ENCODE assay signal across 16 cellular contexts in genomic region chr9:2466703-2467102, GRCh38.
DNase-seq lines count a peak whose midpoint lies in the region; ATAC-seq and TF ChIP-seq lines count a peak whose summit lies in the region.
"Had no signal": no experiment of that assay in that cellular context is flagged by ENCODE, and none has a peak within 500 bp of the region (broad histone marks: within the 10 kb centered on the region; RNA-seq: fewer than 3 reads in every experiment).

No MANE protein-coding gene starts in this region.

- intact Hi-C loops in left colon (cut with DNase I, micrococcal nuclease), result no loop called here
- intact Hi-C loops in heart right ventricle (cut with DNase I), result no loop called here
- intact Hi-C loops in ascending aorta (cut with DNase I), result no loop called here

- H3K79me2 ChIP-seq in Karpas-422 (ENCODE audit: low read length), result no peaks in the 10 kb centered on the region

- no peaks in the 10 kb centered on the region for H4K20me1 ChIP-seq in Karpas-422 (ENCODE audit: insufficient read depth, low read depth, low read length)

- H3K27me3 ChIP-seq in BE2C (no peaks in the 10 kb centered on the region), Karpas-422 (ENCODE audit: low read length) (no peaks in the 10 kb centered on the region), heart right ventricle (no peaks in the 10 kb centered on the region), ascending aorta (no peaks in the 10 kb centered on the region)
- H3K27me3 ChIP-seq: ovary had no signal

- H3K27ac ChIP-seq in Karpas-422 (ENCODE audit: low read length), result no peak overlapping the region
- H3K27ac ChIP-seq in heart right ventricle, result no peak overlapping the region
- no peak overlapping the region for H3K27ac ChIP-seq in ascending aorta
- H3K27ac ChIP-seq: foreskin keratinocyte had no signal

- 87 to 93% methylated on average over 6 of the region's 6 CpGs for whole genome bisulfite sequencing in heart right ventricle, 2 donors

- H3K27ac Mint-ChIP-seq in T-helper 2 cell treated with Interferon-gamma antibody and Interleukin-4, amounts not matched to agents 5 μg/mL and 100 μg/mL, for 36 hours, result no peak overlapping the region
- H3K27ac Mint-ChIP-seq: activated B cell treated with CpG ODN at 0.5 μM for 24 hours, T-cell had no signal

- no peaks in the 10 kb centered on the region for H3K4me1 Mint-ChIP-seq in T-helper 2 cell treated with Interferon-gamma antibody and Interleukin-4, amounts not matched to agents 5 μg/mL and 100 μg/mL, for 36 hours (ENCODE audit: low read depth)
- H3K4me1 Mint-ChIP-seq: activated B cell treated with CpG ODN at 0.5 μM for 24 hours, T-cell had no signal

- DNase-seq in BE2C (peak; percentile 14), Karpas-422 (no peak), NCI-H510A treated with DMSO at 0.1 percent for 48 hours (lab: John Stamatoyannopoulos, UW) (peak; percentile 95), left colon (peak in 1 of 2 donors; percentile 10), hypothalamus (lab: John Stamatoyannopoulos, UW) (no peak), heart right ventricle (no peak), ascending aorta (ENCODE audit: low spot score in 2 of 2) (no peak)
- DNase-seq in T-helper 2 cell treated with Interferon-gamma antibody and Interleukin-4, amounts not matched to agents 5 μg/mL and 100 μg/mL, for 36 hours (ENCODE audit: low spot score), result no peak
- DNase-seq: activated B cell treated with CpG ODN at 0.5 μM for 24 hours; activated naive CD4-positive, alpha-beta T cell; midbrain; NCI-H2081 treated with DMSO at 0.1 percent for 48 hours; ovary; T-cell had no signal

- H3K4me3 ChIP-seq in BE2C (ENCODE audit: low read depth, low read length) (no peak overlapping the region), Karpas-422 (ENCODE audit: low read length) (no peak overlapping the region), heart right ventricle (no peak overlapping the region), ascending aorta (no peak overlapping the region)
- H3K4me3 ChIP-seq: K562, ovary had no signal

- no peaks in the 10 kb centered on the region for H3K36me3 Mint-ChIP-seq in T-helper 2 cell treated with Interferon-gamma antibody and Interleukin-4, amounts not matched to agents 5 μg/mL and 100 μg/mL, for 36 hours (ENCODE audit: low read depth)
- H3K36me3 Mint-ChIP-seq: T-cell had no signal

- H3K9me3 ChIP-seq in BE2C, result no peaks in the 10 kb centered on the region
- H3K9me3 ChIP-seq in Karpas-422 (ENCODE audit: low read length), result peaks cover 6% of the 10 kb centered on the region; the same call in 1 of the 2 replicates
- H3K9me3 ChIP-seq in heart right ventricle, result peaks cover 0 to 12% (median 0%) of the 10 kb centered on the region in 11 donors
- H3K9me3 ChIP-seq in ascending aorta, result peaks cover 0 to 10% of the 10 kb centered on the region in 2 donors
- H3K9me3 ChIP-seq: ovary had no signal

- H3K4me3 Mint-ChIP-seq in T-helper 2 cell treated with Interferon-gamma antibody and Interleukin-4, amounts not matched to agents 5 μg/mL and 100 μg/mL, for 36 hours, result no peak overlapping the region
- H3K4me3 Mint-ChIP-seq: activated B cell treated with CpG ODN at 0.5 μM for 24 hours, T-cell had no signal

- TF ChIP-seq CTCF in BE2C (IDR thresholded peaks at IDR 0.05; ENCODE audit: low read depth, low read length) (no peak), heart right ventricle (IDR thresholded peaks at IDR 0.05) (no peak), ascending aorta (IDR thresholded peaks at IDR 0.05) (no peak)

- ATAC-seq in left colon (peak; percentile 59), heart right ventricle (no peak)
- ATAC-seq: K562, T-cell had no signal

- peaks cover 8% of the 10 kb centered on the region for H3K27me3 Mint-ChIP-seq in T-helper 2 cell treated with Interferon-gamma antibody and Interleukin-4, amounts not matched to agents 5 μg/mL and 100 μg/mL, for 36 hours (ENCODE audit: low read depth)

- peaks cover 4% of the 10 kb centered on the region for H3K9me3 Mint-ChIP-seq in T-helper 2 cell treated with Interferon-gamma antibody and Interleukin-4, amounts not matched to agents 5 μg/mL and 100 μg/mL, for 36 hours

- H3K36me3 ChIP-seq in BE2C (no peaks in the 10 kb centered on the region), Karpas-422 (ENCODE audit: insufficient read depth, low read length) (peaks cover 5% of the 10 kb centered on the region; the same call in 1 of the 2 replicates), heart right ventricle (no peaks in the 10 kb centered on the region), ascending aorta (no peaks in the 10 kb centered on the region)
- H3K36me3 ChIP-seq: ovary had no signal

- H3K9ac ChIP-seq in Karpas-422 (ENCODE audit: low read length), result no peak overlapping the region

- H3K4me1 ChIP-seq in BE2C, result no peaks in the 10 kb centered on the region; the same call in 1 of the 2 replicates
- H3K4me1 ChIP-seq in Karpas-422 (ENCODE audit: low read length), result peaks cover 46% of the 10 kb centered on the region
- peaks cover 0 to 25% (median 7%) of the 10 kb centered on the region in 9 donors for H3K4me1 ChIP-seq in heart right ventricle
- no peaks in the 10 kb centered on the region for H3K4me1 ChIP-seq in ascending aorta
- H3K4me1 ChIP-seq: foreskin keratinocyte had no signal

- no peak overlapping the region for H3K4me2 ChIP-seq in Karpas-422 (ENCODE audit: low read depth, low read length, poor library complexity, severe bottlenecking)

- H2AFZ ChIP-seq in Karpas-422 (ENCODE audit: low read length), result 0 out of 2 replicates have a peak overlapping the region, but pooled peaks have one; percentile 1

- no peaks in the 10 kb centered on the region for H3K9me2 ChIP-seq in Karpas-422 (replicated peaks; ENCODE audit: insufficient read depth, low read length)

Comparison
In these comparisons a context has a peak if more than half of its experiments do, and no peak if none do; other contexts are left out.
1. DNase-seq: peak in BE2C (single experiment) and NCI-H510A treated with DMSO at 0.1 percent for 48 hours (single experiment); none in Karpas-422 (single experiment), hypothalamus (0 of 51), heart right ventricle (0 of 2), ascending aorta (0 of 2) and T-helper 2 cell treated with Interferon-gamma antibody and Interleukin-4, amounts not matched to agents 5 μg/mL and 100 μg/mL, for 36 hours (single experiment).